Comparison of ENCODE assay signal across 1 cellular context in the genomic region with DNA sequence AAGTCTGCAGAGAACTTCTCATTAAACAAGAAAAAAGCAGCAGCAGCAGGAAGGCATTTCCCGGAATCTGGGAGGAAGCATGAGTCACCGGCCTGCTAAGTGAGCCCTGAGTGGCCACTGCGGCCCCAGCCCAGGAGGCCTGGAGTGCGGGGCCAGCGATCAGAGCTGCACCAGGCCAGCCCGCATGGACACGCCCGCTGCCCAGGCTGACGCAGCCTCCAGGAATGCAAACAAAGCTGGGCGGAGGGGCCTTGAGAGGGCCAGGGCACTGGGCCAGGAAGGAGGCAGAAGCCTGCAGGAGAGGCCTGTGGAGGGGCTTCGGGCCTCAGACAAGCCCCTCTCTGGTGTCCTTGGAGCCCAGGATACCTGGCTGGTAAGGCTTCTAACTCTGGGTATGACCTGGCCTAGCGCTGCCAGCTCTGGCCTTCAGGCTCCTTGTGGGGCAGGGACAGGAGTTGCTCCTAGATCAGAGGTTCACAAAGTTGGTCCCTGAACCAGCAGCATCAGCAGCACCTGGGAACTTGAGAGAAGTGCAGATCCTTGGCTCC.
TF ChIP-seq lines count a peak whose summit lies in the region.

No MANE protein-coding gene starts in this region.

TF ChIP-seq in HepG2, 621 proteins besides CTCF, POLR2A, EP300 and RAD21 (continued from another document and continues in another):
- TF ChIP-seq, protein P1, sequence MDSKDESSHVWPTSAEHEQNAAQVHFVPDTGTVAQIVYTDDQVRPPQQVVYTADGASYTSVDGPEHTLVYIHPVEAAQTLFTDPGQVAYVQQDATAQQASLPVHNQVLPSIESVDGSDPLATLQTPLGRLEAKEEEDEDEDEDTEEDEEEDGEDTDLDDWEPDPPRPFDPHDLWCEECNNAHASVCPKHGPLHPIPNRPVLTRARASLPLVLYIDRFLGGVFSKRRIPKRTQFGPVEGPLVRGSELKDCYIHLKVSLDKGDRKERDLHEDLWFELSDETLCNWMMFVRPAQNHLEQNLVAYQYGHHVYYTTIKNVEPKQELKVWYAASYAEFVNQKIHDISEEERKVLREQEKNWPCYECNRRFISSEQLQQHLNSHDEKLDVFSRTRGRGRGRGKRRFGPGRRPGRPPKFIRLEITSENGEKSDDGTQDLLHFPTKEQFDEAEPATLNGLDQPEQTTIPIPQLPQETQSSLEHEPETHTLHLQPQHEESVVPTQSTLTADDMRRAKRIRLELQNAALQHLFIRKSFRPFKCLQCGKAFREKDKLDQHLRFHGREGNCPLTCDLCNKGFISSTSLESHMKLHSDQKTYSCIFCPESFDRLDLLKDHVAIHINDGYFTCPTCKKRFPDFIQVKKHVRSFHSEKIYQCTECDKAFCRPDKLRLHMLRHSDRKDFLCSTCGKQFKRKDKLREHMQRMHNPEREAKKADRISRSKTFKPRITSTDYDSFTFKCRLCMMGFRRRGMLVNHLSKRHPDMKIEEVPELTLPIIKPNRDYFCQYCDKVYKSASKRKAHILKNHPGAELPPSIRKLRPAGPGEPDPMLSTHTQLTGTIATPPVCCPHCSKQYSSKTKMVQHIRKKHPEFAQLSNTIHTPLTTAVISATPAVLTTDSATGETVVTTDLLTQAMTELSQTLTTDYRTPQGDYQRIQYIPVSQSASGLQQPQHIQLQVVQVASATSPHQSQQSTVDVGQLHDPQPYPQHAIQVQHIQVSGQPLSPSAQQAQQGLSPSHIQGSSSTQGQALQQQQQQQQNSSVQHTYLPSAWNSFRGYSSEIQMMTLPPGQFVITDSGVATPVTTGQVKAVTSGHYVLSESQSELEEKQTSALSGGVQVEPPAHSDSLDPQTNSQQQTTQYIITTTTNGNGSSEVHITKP (CRISPR knock-in tag; IDR thresholded peaks at IDR 0.05; ENCODE audit: low read depth) = peak; percentile 70; the same call in 1 of the 2 replicates
- TF ChIP-seq RFX3 (CRISPR knock-in tag; IDR thresholded peaks at IDR 0.05) = no peak
- TF ChIP-seq, protein P2, sequence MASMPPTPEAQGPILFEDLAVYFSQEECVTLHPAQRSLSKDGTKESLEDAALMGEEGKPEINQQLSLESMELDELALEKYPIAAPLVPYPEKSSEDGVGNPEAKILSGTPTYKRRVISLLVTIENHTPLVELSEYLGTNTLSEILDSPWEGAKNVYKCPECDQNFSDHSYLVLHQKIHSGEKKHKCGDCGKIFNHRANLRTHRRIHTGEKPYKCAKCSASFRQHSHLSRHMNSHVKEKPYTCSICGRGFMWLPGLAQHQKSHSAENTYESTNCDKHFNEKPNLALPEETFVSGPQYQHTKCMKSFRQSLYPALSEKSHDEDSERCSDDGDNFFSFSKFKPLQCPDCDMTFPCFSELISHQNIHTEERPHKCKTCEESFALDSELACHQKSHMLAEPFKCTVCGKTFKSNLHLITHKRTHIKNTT (CRISPR knock-in tag; IDR thresholded peaks at IDR 0.05) = peak; percentile 86; the same call in 1 of the 2 replicates
- TF ChIP-seq SNAI1 (CRISPR knock-in tag; IDR thresholded peaks at IDR 0.05; ENCODE audit: borderline replicate concordance) = no peak
- no peak for TF ChIP-seq ZNF17 (CRISPR knock-in tag; IDR thresholded peaks at IDR 0.05)
- TF ChIP-seq ZNF678 (CRISPR knock-in tag; IDR thresholded peaks at IDR 0.05) = no peak
- TF ChIP-seq SAFB2 (CRISPR knock-in tag; IDR thresholded peaks at IDR 0.05; ENCODE audit: borderline replicate concordance, low read depth) = no peak
- TF ChIP-seq, protein P3, sequence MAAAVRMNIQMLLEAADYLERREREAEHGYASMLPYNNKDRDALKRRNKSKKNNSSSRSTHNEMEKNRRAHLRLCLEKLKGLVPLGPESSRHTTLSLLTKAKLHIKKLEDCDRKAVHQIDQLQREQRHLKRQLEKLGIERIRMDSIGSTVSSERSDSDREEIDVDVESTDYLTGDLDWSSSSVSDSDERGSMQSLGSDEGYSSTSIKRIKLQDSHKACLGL (CRISPR knock-in tag; IDR thresholded peaks at IDR 0.05) = no peak
- TF ChIP-seq BCL6 (CRISPR knock-in tag; IDR thresholded peaks at IDR 0.05) = peak; percentile 58
- TF ChIP-seq IKZF1 (IDR thresholded peaks at IDR 0.05) = no peak
- no peak for TF ChIP-seq ZNF780A (CRISPR knock-in tag; IDR thresholded peaks at IDR 0.05)
- no peak for TF ChIP-seq ZSCAN31 (CRISPR knock-in tag; IDR thresholded peaks at IDR 0.05; ENCODE audit: low read depth)
- no peak for TF ChIP-seq CBX1 (IDR thresholded peaks at IDR 0.05; ENCODE audit: low read depth)
- no peak; the same call in 1 of the 2 replicates for TF ChIP-seq ZNF670 (CRISPR knock-in tag; IDR thresholded peaks at IDR 0.05; ENCODE audit: borderline replicate concordance)
- peak; percentile 99 for TF ChIP-seq JUND (CRISPR knock-in tag; IDR thresholded peaks at IDR 0.05)
- TF ChIP-seq, protein P4, sequence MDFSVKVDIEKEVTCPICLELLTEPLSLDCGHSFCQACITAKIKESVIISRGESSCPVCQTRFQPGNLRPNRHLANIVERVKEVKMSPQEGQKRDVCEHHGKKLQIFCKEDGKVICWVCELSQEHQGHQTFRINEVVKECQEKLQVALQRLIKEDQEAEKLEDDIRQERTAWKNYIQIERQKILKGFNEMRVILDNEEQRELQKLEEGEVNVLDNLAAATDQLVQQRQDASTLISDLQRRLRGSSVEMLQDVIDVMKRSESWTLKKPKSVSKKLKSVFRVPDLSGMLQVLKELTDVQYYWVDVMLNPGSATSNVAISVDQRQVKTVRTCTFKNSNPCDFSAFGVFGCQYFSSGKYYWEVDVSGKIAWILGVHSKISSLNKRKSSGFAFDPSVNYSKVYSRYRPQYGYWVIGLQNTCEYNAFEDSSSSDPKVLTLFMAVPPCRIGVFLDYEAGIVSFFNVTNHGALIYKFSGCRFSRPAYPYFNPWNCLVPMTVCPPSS (IDR thresholded peaks at IDR 0.05) = no peak
- TF ChIP-seq KDM2A (CRISPR knock-in tag; IDR thresholded peaks at IDR 0.05; ENCODE audit: borderline replicate concordance, low read depth) = peak; percentile 76
- peak; percentile 73; the same call in 1 of the 2 replicates for TF ChIP-seq KDM4B (CRISPR knock-in tag; IDR thresholded peaks at IDR 0.05)
- TF ChIP-seq, protein P5, sequence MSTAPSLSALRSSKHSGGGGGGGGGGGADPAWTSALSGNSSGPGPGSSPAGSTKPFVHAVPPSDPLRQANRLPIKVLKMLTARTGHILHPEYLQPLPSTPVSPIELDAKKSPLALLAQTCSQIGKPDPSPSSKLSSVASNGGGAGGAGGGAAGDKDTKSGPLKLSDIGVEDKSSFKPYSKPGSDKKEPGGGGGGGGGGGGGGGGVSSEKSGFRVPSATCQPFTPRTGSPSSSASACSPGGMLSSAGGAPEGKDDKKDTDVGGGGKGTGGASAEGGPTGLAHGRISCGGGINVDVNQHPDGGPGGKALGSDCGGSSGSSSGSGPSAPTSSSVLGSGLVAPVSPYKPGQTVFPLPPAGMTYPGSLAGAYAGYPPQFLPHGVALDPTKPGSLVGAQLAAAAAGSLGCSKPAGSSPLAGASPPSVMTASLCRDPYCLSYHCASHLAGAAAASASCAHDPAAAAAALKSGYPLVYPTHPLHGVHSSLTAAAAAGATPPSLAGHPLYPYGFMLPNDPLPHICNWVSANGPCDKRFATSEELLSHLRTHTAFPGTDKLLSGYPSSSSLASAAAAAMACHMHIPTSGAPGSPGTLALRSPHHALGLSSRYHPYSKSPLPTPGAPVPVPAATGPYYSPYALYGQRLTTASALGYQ (CRISPR knock-in tag; IDR thresholded peaks at IDR 0.05) = peak; percentile 68; the same call in 1 of the 2 replicates
- TF ChIP-seq, protein P6, sequence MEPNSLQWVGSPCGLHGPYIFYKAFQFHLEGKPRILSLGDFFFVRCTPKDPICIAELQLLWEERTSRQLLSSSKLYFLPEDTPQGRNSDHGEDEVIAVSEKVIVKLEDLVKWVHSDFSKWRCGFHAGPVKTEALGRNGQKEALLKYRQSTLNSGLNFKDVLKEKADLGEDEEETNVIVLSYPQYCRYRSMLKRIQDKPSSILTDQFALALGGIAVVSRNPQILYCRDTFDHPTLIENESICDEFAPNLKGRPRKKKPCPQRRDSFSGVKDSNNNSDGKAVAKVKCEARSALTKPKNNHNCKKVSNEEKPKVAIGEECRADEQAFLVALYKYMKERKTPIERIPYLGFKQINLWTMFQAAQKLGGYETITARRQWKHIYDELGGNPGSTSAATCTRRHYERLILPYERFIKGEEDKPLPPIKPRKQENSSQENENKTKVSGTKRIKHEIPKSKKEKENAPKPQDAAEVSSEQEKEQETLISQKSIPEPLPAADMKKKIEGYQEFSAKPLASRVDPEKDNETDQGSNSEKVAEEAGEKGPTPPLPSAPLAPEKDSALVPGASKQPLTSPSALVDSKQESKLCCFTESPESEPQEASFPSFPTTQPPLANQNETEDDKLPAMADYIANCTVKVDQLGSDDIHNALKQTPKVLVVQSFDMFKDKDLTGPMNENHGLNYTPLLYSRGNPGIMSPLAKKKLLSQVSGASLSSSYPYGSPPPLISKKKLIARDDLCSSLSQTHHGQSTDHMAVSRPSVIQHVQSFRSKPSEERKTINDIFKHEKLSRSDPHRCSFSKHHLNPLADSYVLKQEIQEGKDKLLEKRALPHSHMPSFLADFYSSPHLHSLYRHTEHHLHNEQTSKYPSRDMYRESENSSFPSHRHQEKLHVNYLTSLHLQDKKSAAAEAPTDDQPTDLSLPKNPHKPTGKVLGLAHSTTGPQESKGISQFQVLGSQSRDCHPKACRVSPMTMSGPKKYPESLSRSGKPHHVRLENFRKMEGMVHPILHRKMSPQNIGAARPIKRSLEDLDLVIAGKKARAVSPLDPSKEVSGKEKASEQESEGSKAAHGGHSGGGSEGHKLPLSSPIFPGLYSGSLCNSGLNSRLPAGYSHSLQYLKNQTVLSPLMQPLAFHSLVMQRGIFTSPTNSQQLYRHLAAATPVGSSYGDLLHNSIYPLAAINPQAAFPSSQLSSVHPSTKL (CRISPR knock-in tag; IDR thresholded peaks at IDR 0.05) = peak; percentile 90; the same call in 1 of the 2 replicates
- TF ChIP-seq HDAC6 (IDR thresholded peaks at IDR 0.05; ENCODE audit: low read depth, low read length) = no peak
- peak; percentile 75; the same call in 1 of the 2 replicates for TF ChIP-seq ZNF441 (CRISPR knock-in tag; IDR thresholded peaks at IDR 0.05; ENCODE audit: borderline replicate concordance)
- TF ChIP-seq ZNF570 (CRISPR knock-in tag; IDR thresholded peaks at IDR 0.05; ENCODE audit: borderline replicate concordance) = no peak
- TF ChIP-seq, protein P7, sequence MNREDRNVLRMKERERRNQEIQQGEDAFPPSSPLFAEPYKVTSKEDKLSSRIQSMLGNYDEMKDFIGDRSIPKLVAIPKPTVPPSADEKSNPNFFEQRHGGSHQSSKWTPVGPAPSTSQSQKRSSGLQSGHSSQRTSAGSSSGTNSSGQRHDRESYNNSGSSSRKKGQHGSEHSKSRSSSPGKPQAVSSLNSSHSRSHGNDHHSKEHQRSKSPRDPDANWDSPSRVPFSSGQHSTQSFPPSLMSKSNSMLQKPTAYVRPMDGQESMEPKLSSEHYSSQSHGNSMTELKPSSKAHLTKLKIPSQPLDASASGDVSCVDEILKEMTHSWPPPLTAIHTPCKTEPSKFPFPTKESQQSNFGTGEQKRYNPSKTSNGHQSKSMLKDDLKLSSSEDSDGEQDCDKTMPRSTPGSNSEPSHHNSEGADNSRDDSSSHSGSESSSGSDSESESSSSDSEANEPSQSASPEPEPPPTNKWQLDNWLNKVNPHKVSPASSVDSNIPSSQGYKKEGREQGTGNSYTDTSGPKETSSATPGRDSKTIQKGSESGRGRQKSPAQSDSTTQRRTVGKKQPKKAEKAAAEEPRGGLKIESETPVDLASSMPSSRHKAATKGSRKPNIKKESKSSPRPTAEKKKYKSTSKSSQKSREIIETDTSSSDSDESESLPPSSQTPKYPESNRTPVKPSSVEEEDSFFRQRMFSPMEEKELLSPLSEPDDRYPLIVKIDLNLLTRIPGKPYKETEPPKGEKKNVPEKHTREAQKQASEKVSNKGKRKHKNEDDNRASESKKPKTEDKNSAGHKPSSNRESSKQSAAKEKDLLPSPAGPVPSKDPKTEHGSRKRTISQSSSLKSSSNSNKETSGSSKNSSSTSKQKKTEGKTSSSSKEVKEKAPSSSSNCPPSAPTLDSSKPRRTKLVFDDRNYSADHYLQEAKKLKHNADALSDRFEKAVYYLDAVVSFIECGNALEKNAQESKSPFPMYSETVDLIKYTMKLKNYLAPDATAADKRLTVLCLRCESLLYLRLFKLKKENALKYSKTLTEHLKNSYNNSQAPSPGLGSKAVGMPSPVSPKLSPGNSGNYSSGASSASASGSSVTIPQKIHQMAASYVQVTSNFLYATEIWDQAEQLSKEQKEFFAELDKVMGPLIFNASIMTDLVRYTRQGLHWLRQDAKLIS (CRISPR knock-in tag; IDR thresholded peaks at IDR 0.05) = no peak
- no peak for TF ChIP-seq RCOR2 (CRISPR knock-in tag; IDR thresholded peaks at IDR 0.05)
- TF ChIP-seq EEA1 (CRISPR knock-in tag; IDR thresholded peaks at IDR 0.05; ENCODE audit: borderline replicate concordance) = no peak
- TF ChIP-seq ZNF550 (CRISPR knock-in tag; IDR thresholded peaks at IDR 0.05; ENCODE audit: borderline replicate concordance) = no peak
- peak; percentile 55; the same call in 1 of the 2 replicates for TF ChIP-seq RFXAP (CRISPR knock-in tag; IDR thresholded peaks at IDR 0.05; ENCODE audit: borderline replicate concordance)
- TF ChIP-seq HDAC1 (CRISPR knock-in tag; IDR thresholded peaks at IDR 0.05) = peak; percentile 81
- TF ChIP-seq ZSCAN20 (CRISPR knock-in tag; IDR thresholded peaks at IDR 0.05; ENCODE audit: borderline replicate concordance) = no peak
- TF ChIP-seq RARG (CRISPR knock-in tag; IDR thresholded peaks at IDR 0.05; ENCODE audit: low read depth) = no peak
- TF ChIP-seq GATA4 (IDR thresholded peaks at IDR 0.05; ENCODE audit: borderline replicate concordance, low read depth) = no peak
- TF ChIP-seq ZNF274 (CRISPR knock-in tag; IDR thresholded peaks at IDR 0.05) = no peak
- peak; percentile 46; the same call in 1 of the 2 replicates for TF ChIP-seq TBX2 (CRISPR knock-in tag; IDR thresholded peaks at IDR 0.05; ENCODE audit: borderline replicate concordance)
- TF ChIP-seq ZNF558 (CRISPR knock-in tag; IDR thresholded peaks at IDR 0.05; ENCODE audit: borderline replicate concordance) = no peak
- TF ChIP-seq ZNF619 (CRISPR knock-in tag; IDR thresholded peaks at IDR 0.05) = 0 out of 2 replicates have a peak, but pooled peaks have one; percentile 47
- TF ChIP-seq ZNF724P (CRISPR knock-in tag; IDR thresholded peaks at IDR 0.05; ENCODE audit: borderline replicate concordance) = no peak
- TF ChIP-seq TBX3 (IDR thresholded peaks at IDR 0.05; ENCODE audit: borderline replicate concordance) = no peak
- no peak for TF ChIP-seq SYNCRIP (IDR thresholded peaks at IDR 0.05; ENCODE audit: insufficient read depth, low read depth, low read length)
- no peak for TF ChIP-seq FOXK2 (IDR thresholded peaks at IDR 0.05)
- TF ChIP-seq NFYC (CRISPR knock-in tag; IDR thresholded peaks at IDR 0.05) = no peak
- no peak for TF ChIP-seq HOXA7 (CRISPR knock-in tag; IDR thresholded peaks at IDR 0.05)
- no peak for TF ChIP-seq ZNF34 (CRISPR knock-in tag; IDR thresholded peaks at IDR 0.05; ENCODE audit: borderline replicate concordance)
- peak; percentile 78; the same call in 2 of the 3 replicates for TF ChIP-seq MXI1 (IDR thresholded peaks at IDR 0.05; ENCODE audit: borderline replicate concordance, low read depth, low read length)
- TF ChIP-seq RBM22 (optimal IDR thresholded peaks at IDR 0.05; ENCODE audit: low read length) = no peak
- no peak for TF ChIP-seq SATB2 (CRISPR knock-in tag; IDR thresholded peaks at IDR 0.05)
- no peak for TF ChIP-seq ZFP37 (CRISPR knock-in tag; IDR thresholded peaks at IDR 0.05; ENCODE audit: borderline replicate concordance)
- TF ChIP-seq WIZ (CRISPR knock-in tag; IDR thresholded peaks at IDR 0.05) = no peak
- 0 out of 2 replicates have a peak, but pooled peaks have one; percentile 16 for TF ChIP-seq YEATS2 (CRISPR knock-in tag; IDR thresholded peaks at IDR 0.05; ENCODE audit: borderline replicate concordance)
- TF ChIP-seq ZNF75D (CRISPR knock-in tag; IDR thresholded peaks at IDR 0.05; ENCODE audit: borderline replicate concordance) = no peak
- peak; percentile 66; the same call in 1 of the 2 replicates for TF ChIP-seq ZKSCAN8 (CRISPR knock-in tag; IDR thresholded peaks at IDR 0.05; ENCODE audit: borderline replicate concordance)
- TF ChIP-seq ZKSCAN1 (IDR thresholded peaks at IDR 0.05; ENCODE audit: low read length) = no peak
- peak; percentile 96 for TF ChIP-seq JUN (CRISPR knock-in tag; IDR thresholded peaks at IDR 0.05)
